In the genomic region with DNA sequence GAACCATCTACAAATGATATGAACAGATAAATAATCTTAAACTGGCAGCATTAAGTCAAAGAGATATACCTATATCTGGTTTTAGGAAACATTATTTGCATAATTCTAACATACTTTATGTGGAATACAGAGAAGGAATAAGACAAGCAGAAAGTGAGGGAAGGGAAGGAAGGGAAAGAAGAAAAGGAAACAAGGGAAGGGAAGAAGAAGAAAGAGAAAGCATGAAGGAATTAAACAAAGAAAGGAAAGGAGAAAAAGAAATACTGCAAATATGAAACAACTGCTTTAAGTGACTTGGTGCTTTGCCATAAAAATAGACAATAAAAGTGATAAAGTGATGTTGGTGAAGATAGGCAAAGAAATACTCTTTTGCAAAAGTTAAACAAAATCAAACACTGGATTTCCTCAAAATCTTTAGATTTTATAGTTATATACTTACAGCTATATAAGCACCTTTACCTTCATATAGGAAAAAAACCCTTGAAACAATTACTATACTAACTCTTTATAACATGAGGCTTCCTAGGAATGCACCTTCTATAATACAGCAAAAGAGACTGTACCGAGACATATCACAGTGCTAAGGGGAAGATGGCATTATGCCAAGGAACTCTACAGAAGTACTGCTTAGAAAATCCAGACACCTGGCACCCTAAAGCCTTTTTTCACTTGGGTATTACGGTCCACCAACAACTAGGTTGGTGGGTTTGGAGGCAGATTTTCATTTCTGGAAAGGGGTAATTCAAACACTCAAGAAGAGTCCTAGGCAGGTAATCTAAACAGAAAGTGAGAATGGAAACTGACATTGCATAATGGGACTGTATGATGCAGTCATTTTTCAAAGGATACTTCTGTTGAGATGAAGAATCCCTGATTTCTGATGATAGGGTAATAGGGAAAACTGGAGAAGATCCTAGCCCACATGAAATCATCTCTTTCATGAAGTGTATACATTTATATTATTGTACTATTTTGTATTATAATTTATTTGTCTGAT, we compare ENCODE assay signal across 12 cellular contexts. TPM values are rescaled to one million over a fixed set of nuclear protein-coding genes. Genes with fewer than 3 reads are reported as not detected.
DNase-seq lines count a peak whose midpoint lies in the region; ATAC-seq and TF ChIP-seq lines count a peak whose summit lies in the region.
"Had no signal": no experiment of that assay in that cellular context is flagged by ENCODE, and none has a peak within 500 bp of the region (broad histone marks: within the 10 kb centered on the region; RNA-seq: fewer than 3 reads in every experiment).

No MANE protein-coding gene starts in this region.

- peaks cover 0 to 20% of the 10 kb centered on the region in 2 experiments for H3K36me3 ChIP-seq in HEK293 (ENCODE audit: control insufficient read depth in 2 of 2, insufficient read depth in 1 of 2, low read length in 2 of 2)
- H3K36me3 ChIP-seq: adrenal gland had no signal

- H3K9me3 ChIP-seq in HEK293 (ENCODE audit: control insufficient read depth, insufficient read depth, low read depth, low read length) = no peaks in the 10 kb centered on the region
- H3K9me3 ChIP-seq: adrenal gland had no signal

- H3K27ac ChIP-seq in HEK293 (ENCODE audit: extremely low read depth, low read depth, low read length) = no peak overlapping the region
- H3K27ac ChIP-seq: adrenal gland, foreskin keratinocyte, stomach had no signal

- no peak overlapping the region for H3K4me3 ChIP-seq in HEK293 (ENCODE audit: low read depth, low read length)
- no peak overlapping the region for H3K4me3 ChIP-seq in fibroblast of the aortic adventitia (ENCODE audit: low read depth, low read length)
- H3K4me3 ChIP-seq: adrenal gland, stomach had no signal

- POLR2A ChIA-PET in GM10248 (lab: Yijun Ruan, JAX) (no interaction called here), HEK293 (lab: Yijun Ruan, JAX) (no interaction called here)

- no peak overlapping the region for H3K27ac Mint-ChIP-seq in glutamatergic neuron (ENCODE audit: unreplicated experiment)

- H3K4me1 Mint-ChIP-seq in glutamatergic neuron (ENCODE audit: low read depth, unreplicated experiment) = peaks cover 3% of the 10 kb centered on the region

- H3K4me1 ChIP-seq in HEK293 (ENCODE audit: control insufficient read depth, insufficient read depth, low read length) = peaks cover 9% of the 10 kb centered on the region; the same call in 1 of the 2 replicates

- H3K4me3 Mint-ChIP-seq in glutamatergic neuron (ENCODE audit: unreplicated experiment) = no peak overlapping the region

- H3K9me3 Mint-ChIP-seq in glutamatergic neuron (ENCODE audit: unreplicated experiment) = peaks cover 2% of the 10 kb centered on the region

- no peak for TF ChIP-seq CTCF in GM10248 (IDR thresholded peaks at IDR 0.05; ENCODE audit: control extremely low read depth, extremely low read depth, low read depth, missing control alignments)
- TF ChIP-seq CTCF in HEK293 (tag by site-specific recombination; IDR thresholded peaks at IDR 0.05) = no peak
- TF ChIP-seq CTCF in fibroblast of the aortic adventitia (IDR thresholded peaks at IDR 0.05; ENCODE audit: insufficient read depth, low read length) = no peak
- no peak for TF ChIP-seq CTCF in glutamatergic neuron (IDR thresholded peaks at IDR 0.05; ENCODE audit: partially characterized antibody, unreplicated experiment)

- CTCF ChIA-PET in GM10248 (lab: Yijun Ruan, JAX) = no interaction called here
- CTCF ChIA-PET in HEK293 (lab: Yijun Ruan, JAX) = interaction anchor here (0.6 kb wide), 2 partner anchors 10 to 157 kb away, joined by 3 to 4 read pairs; no protein-coding TSS in a partner anchor

- peaks cover 7% of the 10 kb centered on the region for H3K36me3 Mint-ChIP-seq in glutamatergic neuron (ENCODE audit: unreplicated experiment)

- ATAC-seq in GM19351 (IDR thresholded peaks at IDR 0.05; ENCODE audit: unreplicated experiment) = no peak
- ATAC-seq: foreskin keratinocyte had no signal

- peak; percentile 26 for DNase-seq in GM10248 (ENCODE audit: extremely low spot score)
- DNase-seq in NCI-H510A (lab: John Stamatoyannopoulos, UW) = peak; percentile 61
- peak; percentile 22 for DNase-seq in fibroblast of the aortic adventitia (ENCODE audit: low read depth)
- DNase-seq in ureter (ENCODE audit: low spot score) = no peak
- no peak for DNase-seq in cortex of kidney (lab: John Stamatoyannopoulos, UW)
- no peak for DNase-seq in glutamatergic neuron
- DNase-seq: activated CD4-positive, alpha-beta T cell treated with anti-CD3 and anti-CD28 coated beads, Interleukin-2, amount 50 U/mL, for 48 hours; adrenal gland; stomach had no signal

- no peaks in the 10 kb centered on the region for H3K27me3 Mint-ChIP-seq in glutamatergic neuron (ENCODE audit: unreplicated experiment)

TF ChIP-seq in HEK293, 187 proteins besides CTCF, POLR2A, EP300 and RAD21:
- TF ChIP-seq ZNF791 (tag by site-specific recombination; IDR thresholded peaks at IDR 0.05) = no peak
- TF ChIP-seq ZNF366 (tag by site-specific recombination; conservative IDR thresholded peaks at IDR 0.05) = peak; percentile 46; the same call in 1 of the 2 replicates
- TF ChIP-seq PRDM1 (tag by site-specific recombination; IDR thresholded peaks at IDR 0.05) = peak; percentile 91
- TF ChIP-seq ZNF561 (tag by site-specific recombination; IDR thresholded peaks at IDR 0.05; ENCODE audit: borderline replicate concordance) = 0 out of 2 replicates have a peak, but pooled peaks have one; percentile 25
- no peak for TF ChIP-seq REPIN1 (tag by site-specific recombination; IDR thresholded peaks at IDR 0.05; ENCODE audit: low read depth)

RNA-seq across cellular contexts. Expression of a gene that starts 19.8 kb away (rescaled TPM):
- total RNA-seq in fibroblast of the aortic adventitia (ENCODE audit: low replicate concordance) = 9.8 and 12.1 TPM in 2 replicates
- 78.4 TPM for total RNA-seq in ureter
- 17.8 TPM for total RNA-seq in glutamatergic neuron (ENCODE audit: unreplicated experiment)

Comparison
In these comparisons a context has a peak if more than half of its experiments do, and no peak if none do; other contexts are left out.
1. DNase-seq: peak in GM10248 (single experiment), NCI-H510A (single experiment) and fibroblast of the aortic adventitia (single experiment); none in ureter (single experiment), cortex of kidney (single experiment) and glutamatergic neuron (single experiment).